In genomic region chr16:5108505-5109158, GRCh38 we compare ENCODE assay signal across 26 cellular contexts. TPM values are rescaled to one million over a fixed set of nuclear protein-coding genes. Genes with fewer than 3 reads are reported as not detected.
"Had no signal": no experiment of that assay in that cellular context is flagged by ENCODE, and none has a peak within 500 bp of the region (broad histone marks: within the 10 kb centered on the region; RNA-seq: fewer than 3 reads in every experiment).

No MANE protein-coding gene starts in this region.

- H3K27me3 Mint-ChIP-seq: activated CD4-positive, alpha-beta T cell treated with anti-CD3 and anti-CD28 coated beads for 36 hours; activated naive CD8-positive, alpha-beta T cell had no signal

- H3K27ac Mint-ChIP-seq: activated CD4-positive, alpha-beta memory T cell treated with anti-CD3 and anti-CD28 coated beads, Interleukin-2, amount 10 ng/mL, durations not matched to agents 7 days and 5 days; activated CD4-positive, alpha-beta T cell treated with anti-CD3 and anti-CD28 coated beads for 36 hours; activated naive CD4-positive, alpha-beta T cell treated with anti-CD3 and anti-CD28 coated beads for 36 hours; activated naive CD8-positive, alpha-beta T cell; activated T-helper 17 cell treated with anti-CD3 and anti-CD28 coated beads, Interleukin-2, amount 50 U/mL, for 72 hours had no signal

- DNase-seq: activated CD4-positive, alpha-beta memory T cell treated with anti-CD3 and anti-CD28 coated beads, Interleukin-2, amount 10 ng/mL, durations not matched to agents 7 days and 5 days; activated CD4-positive, alpha-beta T cell treated with anti-CD3 and anti-CD28 coated beads for 36 hours; activated CD4-positive, alpha-beta T cell treated with anti-CD3 and anti-CD28 coated beads, Interleukin-2, amount 50 U/mL, for 1 hour; activated gamma-delta T cell; activated naive CD4-positive, alpha-beta T cell treated with anti-CD3 and anti-CD28 coated beads for 36 hours; activated T-cell treated with anti-CD3 and anti-CD28 coated beads for 4 hours; activated T-cell treated with anti-CD3 and anti-CD28 coated beads, Interleukin-2, amount 50 U/mL, for 48 hours; amygdala; Kasumi-1; KBM-7; NCI-H1105 treated with DMSO at 0.1 percent for 48 hours; NCI-H1436 treated with DMSO at 0.1 percent for 48 hours; NCI-H187 treated with DMSO at 0.1 percent for 48 hours; NCI-H2081 treated with DMSO at 0.1 percent for 48 hours; NCI-H446; NCI-H524; SIG-M5; T-helper 1 cell; WERI-Rb-1 had no signal

- H3K36me3 ChIP-seq: WERI-Rb-1 had no signal

- H3K4me3 ChIP-seq: SK-N-MC had no signal

- H3K4me3 Mint-ChIP-seq: activated CD4-positive, alpha-beta memory T cell treated with anti-CD3 and anti-CD28 coated beads, Interleukin-2, amount 10 ng/mL, durations not matched to agents 7 days and 5 days; activated CD4-positive, alpha-beta T cell treated with anti-CD3 and anti-CD28 coated beads for 36 hours; activated naive CD4-positive, alpha-beta T cell treated with anti-CD3 and anti-CD28 coated beads for 36 hours; activated naive CD8-positive, alpha-beta T cell; activated T-helper 17 cell treated with anti-CD3 and anti-CD28 coated beads, Interleukin-2, amount 50 U/mL, for 72 hours; brain had no signal

- H3K36me3 Mint-ChIP-seq: activated naive CD8-positive, alpha-beta T cell; brain had no signal

- ATAC-seq: activated CD4-positive, alpha-beta T cell treated with anti-CD3 and anti-CD28 coated beads for 36 hours; activated T-helper 17 cell treated with anti-CD3 and anti-CD28 coated beads, Interleukin-2, amount 50 U/mL, for 72 hours had no signal

- H3K27ac ChIP-seq: SK-N-MC, WERI-Rb-1 had no signal

- H3K9me3 Mint-ChIP-seq: activated CD4-positive, alpha-beta memory T cell treated with anti-CD3 and anti-CD28 coated beads, Interleukin-2, amount 10 ng/mL, durations not matched to agents 7 days and 5 days; activated naive CD4-positive, alpha-beta T cell treated with anti-CD3 and anti-CD28 coated beads for 36 hours; activated T-helper 17 cell treated with anti-CD3 and anti-CD28 coated beads, Interleukin-2, amount 50 U/mL, for 72 hours; brain had no signal

- H3K4me1 Mint-ChIP-seq: activated CD4-positive, alpha-beta memory T cell treated with anti-CD3 and anti-CD28 coated beads, Interleukin-2, amount 10 ng/mL, durations not matched to agents 7 days and 5 days; activated CD4-positive, alpha-beta T cell treated with anti-CD3 and anti-CD28 coated beads for 36 hours; activated T-helper 17 cell treated with anti-CD3 and anti-CD28 coated beads, Interleukin-2, amount 50 U/mL, for 72 hours; brain had no signal

RNA-seq across cellular contexts. Expression of gene C16orf89, which starts 42.9 kb away (rescaled TPM):
- total RNA-seq: activated CD4-positive, alpha-beta memory T cell treated with anti-CD3 and anti-CD28 coated beads, Interleukin-2, amount 10 ng/mL, durations not matched to agents 7 days and 5 days; activated CD4-positive, alpha-beta T cell treated with anti-CD3 and anti-CD28 coated beads for 36 hours; activated CD8-positive, alpha-beta memory T cell treated with anti-CD3 and anti-CD28 coated beads for 36 hours; activated naive CD4-positive, alpha-beta T cell treated with anti-CD3 and anti-CD28 coated beads for 36 hours; activated T-helper 17 cell treated with anti-CD3 and anti-CD28 coated beads, Interleukin-2, amount 50 U/mL, for 72 hours; astrocyte; T-helper 2 cell treated with Interferon-gamma antibody and Interleukin-4, amounts not matched to agents 100 ng/mL and 5 ng/mL, for 36 hours had no signal
